Comparison of ENCODE assay signal across 19 cellular contexts in the genomic region with DNA sequence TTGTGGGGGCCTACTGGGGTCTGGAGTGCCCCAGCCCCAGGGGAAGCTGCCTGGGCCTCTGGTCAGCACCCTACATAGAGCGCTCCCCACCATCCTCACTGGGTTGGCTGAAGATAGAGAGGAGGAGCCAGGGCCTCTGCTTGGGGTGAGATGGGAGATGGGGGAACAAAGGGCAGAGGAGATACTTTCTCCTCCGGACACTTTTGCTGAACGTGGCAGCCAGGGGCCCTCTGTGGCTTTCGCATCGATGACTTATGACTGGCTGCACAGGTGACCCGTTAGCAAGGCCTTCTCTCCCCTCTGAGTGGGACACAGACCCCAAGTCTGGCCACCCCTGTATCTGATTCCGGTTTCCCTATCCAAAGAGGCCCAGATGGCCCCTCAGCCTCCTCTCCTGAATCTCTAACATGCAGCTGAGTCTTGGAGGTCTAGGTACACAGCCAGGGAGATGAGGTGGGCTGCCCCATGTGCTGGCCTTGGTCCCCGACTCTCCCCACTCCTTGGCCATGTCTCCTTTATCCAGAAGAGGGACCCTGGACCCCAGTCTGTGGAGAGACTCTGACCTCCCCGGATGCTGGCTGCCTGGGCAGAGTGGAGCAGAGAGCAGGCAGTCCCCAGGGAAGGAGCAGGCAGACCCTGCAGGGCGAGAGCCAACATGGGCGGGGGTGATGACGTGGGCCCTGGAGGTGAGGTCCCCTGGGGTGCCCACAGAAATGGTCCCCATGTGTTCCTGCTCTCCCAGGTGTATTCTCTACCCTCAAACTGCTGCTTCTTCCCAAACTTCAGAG.
"Had no signal": no experiment of that assay in that cellular context is flagged by ENCODE, and none has a peak within 500 bp of the region (broad histone marks: within the 10 kb centered on the region; RNA-seq: fewer than 3 reads in every experiment).

No MANE protein-coding gene starts in this region.

- H3K4me1 Mint-ChIP-seq: activated B cell treated with CpG ODN at 0.5 μM for 24 hours; activated naive CD8-positive, alpha-beta T cell treated with anti-CD3 and anti-CD28 coated beads for 36 hours; central memory CD8-positive, alpha-beta T cell; naive B cell; T-helper 17 cell had no signal

- H3K4me3 Mint-ChIP-seq: activated B cell treated with CpG ODN at 0.5 μM for 24 hours; activated naive CD8-positive, alpha-beta T cell treated with anti-CD3 and anti-CD28 coated beads for 36 hours; activated T-cell treated with anti-CD3 and anti-CD28 coated beads, Interleukin-2, amount 50 U/mL, for 4 hours; central memory CD8-positive, alpha-beta T cell; naive B cell; stimulated activated naive CD8-positive, alpha-beta T cell treated with anti-CD3 and anti-CD28 coated beads, Interleukin-15, Interleukin-2, amounts not matched to agents 100 ng/mL and 50 ng/mL, for 24 hours; T-helper 17 cell had no signal

- DNase-seq: activated B cell treated with CpG ODN at 0.5 μM for 24 hours; activated CD4-positive, alpha-beta T cell treated with anti-CD3 and anti-CD28 coated beads for 4 hours; activated CD4-positive, alpha-beta T cell treated with anti-CD3 and anti-CD28 coated beads, Interleukin-2, amount 50 U/mL, for 48 hours; activated CD8-positive, alpha-beta memory T cell treated with anti-CD3 and anti-CD28 coated beads, Interleukin-2, amount 50 U/mL, for 48 hours; activated naive CD4-positive, alpha-beta T cell treated with Interleukin-2 at 50 U/mL for 16 hours; activated naive CD8-positive, alpha-beta T cell treated with anti-CD3 and anti-CD28 coated beads for 36 hours; activated T-cell treated with anti-CD3 and anti-CD28 coated beads, Interleukin-2, amount 50 U/mL, for 4 hours; esophagus squamous epithelium; gastrocnemius medialis; head of caudate nucleus; hypothalamus; naive B cell; right cardiac atrium; stimulated activated CD4-positive, alpha-beta T cell treated with anti-CD3 and anti-CD28 coated beads, Interleukin-12 subunit alpha, Interleukin-12 subunit beta, amount 100 ng/mL, for 4 hours; stimulated activated CD4-positive, alpha-beta T cell treated with anti-CD3 and anti-CD28 coated beads, Interleukin-4, amount 100 ng/mL, for 4 hours; substantia nigra; T-helper 17 cell had no signal

- H3K9me3 Mint-ChIP-seq: activated B cell treated with CpG ODN at 0.5 μM for 24 hours; activated naive CD8-positive, alpha-beta T cell treated with anti-CD3 and anti-CD28 coated beads for 36 hours; activated T-cell treated with anti-CD3 and anti-CD28 coated beads, Interleukin-2, amount 50 U/mL, for 4 hours; central memory CD8-positive, alpha-beta T cell; stimulated activated naive CD8-positive, alpha-beta T cell treated with anti-CD3 and anti-CD28 coated beads, Interleukin-15, Interleukin-2, amounts not matched to agents 100 ng/mL and 50 ng/mL, for 24 hours had no signal

- ATAC-seq: activated T-cell treated with anti-CD3 and anti-CD28 coated beads, Interleukin-2, amount 50 U/mL, for 4 hours; gastrocnemius medialis; right cardiac atrium; T-helper 17 cell had no signal

- H3K36me3 Mint-ChIP-seq: activated naive CD8-positive, alpha-beta T cell treated with anti-CD3 and anti-CD28 coated beads for 36 hours; naive B cell had no signal

- H3K27ac Mint-ChIP-seq: activated B cell treated with CpG ODN at 0.5 μM for 24 hours; activated naive CD8-positive, alpha-beta T cell treated with anti-CD3 and anti-CD28 coated beads for 36 hours; naive B cell; stimulated activated naive CD8-positive, alpha-beta T cell treated with anti-CD3 and anti-CD28 coated beads, Interleukin-15, Interleukin-2, amounts not matched to agents 100 ng/mL and 50 ng/mL, for 24 hours; T-helper 17 cell had no signal
